Comparison of ENCODE assay signal across 1 cellular context in the genomic region with DNA sequence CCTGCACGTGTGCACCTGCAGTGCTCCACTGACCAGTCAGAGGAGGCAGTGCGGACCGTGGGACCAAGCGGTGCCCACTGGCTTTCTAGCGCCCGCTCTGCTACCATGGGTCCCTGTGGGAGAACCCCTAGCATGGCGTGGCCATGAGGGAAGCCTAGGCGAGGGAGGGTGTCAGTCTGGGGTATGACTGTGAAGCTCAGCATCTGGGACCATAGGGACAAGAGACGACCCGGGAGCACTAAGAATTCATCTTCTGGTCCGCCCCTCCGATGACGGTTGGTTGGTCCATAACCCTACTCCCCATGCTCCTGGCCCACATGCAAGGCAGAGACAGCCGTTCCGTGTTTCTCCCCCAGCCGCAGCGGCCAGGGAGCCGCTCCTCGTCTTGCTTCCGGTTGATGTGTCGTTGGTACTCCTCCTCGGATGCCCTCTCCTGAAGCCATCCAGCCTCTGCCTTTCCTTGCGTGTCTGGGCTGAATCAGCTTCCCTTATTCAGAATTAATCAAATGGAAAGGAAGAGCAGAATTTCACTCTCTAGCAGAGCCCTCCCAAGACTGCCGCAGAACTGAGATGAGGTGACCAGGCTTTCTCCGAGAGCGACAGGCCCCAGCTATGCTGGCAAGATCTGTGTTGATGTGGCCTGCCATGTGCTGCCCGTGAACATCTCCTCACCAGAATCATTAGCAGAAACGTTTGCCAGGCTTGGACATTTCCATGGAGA.
TF ChIP-seq lines count a peak whose summit lies in the region.

No MANE protein-coding gene starts in this region.

TF ChIP-seq in HepG2, 621 proteins besides CTCF, POLR2A, EP300 and RAD21 (continued from another document and continues in another):
- TF ChIP-seq, protein P1, sequence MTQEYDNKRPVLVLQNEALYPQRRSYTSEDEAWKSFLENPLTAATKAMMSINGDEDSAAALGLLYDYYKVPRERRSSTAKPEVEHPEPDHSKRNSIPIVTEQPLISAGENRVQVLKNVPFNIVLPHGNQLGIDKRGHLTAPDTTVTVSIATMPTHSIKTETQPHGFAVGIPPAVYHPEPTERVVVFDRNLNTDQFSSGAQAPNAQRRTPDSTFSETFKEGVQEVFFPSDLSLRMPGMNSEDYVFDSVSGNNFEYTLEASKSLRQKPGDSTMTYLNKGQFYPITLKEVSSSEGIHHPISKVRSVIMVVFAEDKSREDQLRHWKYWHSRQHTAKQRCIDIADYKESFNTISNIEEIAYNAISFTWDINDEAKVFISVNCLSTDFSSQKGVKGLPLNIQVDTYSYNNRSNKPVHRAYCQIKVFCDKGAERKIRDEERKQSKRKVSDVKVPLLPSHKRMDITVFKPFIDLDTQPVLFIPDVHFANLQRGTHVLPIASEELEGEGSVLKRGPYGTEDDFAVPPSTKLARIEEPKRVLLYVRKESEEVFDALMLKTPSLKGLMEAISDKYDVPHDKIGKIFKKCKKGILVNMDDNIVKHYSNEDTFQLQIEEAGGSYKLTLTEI (CRISPR knock-in tag; conservative IDR thresholded peaks at IDR 0.05), result no peak
- TF ChIP-seq ZNF558 (CRISPR knock-in tag; IDR thresholded peaks at IDR 0.05; ENCODE audit: borderline replicate concordance), result no peak
- TF ChIP-seq MIXL1 (CRISPR knock-in tag; IDR thresholded peaks at IDR 0.05), result no peak
- no peak for TF ChIP-seq ZNF572 (CRISPR knock-in tag; IDR thresholded peaks at IDR 0.05)
- no peak for TF ChIP-seq ZSCAN20 (CRISPR knock-in tag; IDR thresholded peaks at IDR 0.05; ENCODE audit: borderline replicate concordance)
- TF ChIP-seq U2AF2 (IDR thresholded peaks at IDR 0.05; ENCODE audit: low read depth, low read length), result no peak
- no peak for TF ChIP-seq RXRA (CRISPR knock-in tag; IDR thresholded peaks at IDR 0.05)
- TF ChIP-seq ZNF547 (CRISPR knock-in tag; IDR thresholded peaks at IDR 0.05), result 0 out of 2 replicates have a peak, but pooled peaks have one; percentile 3
- TF ChIP-seq RCOR2 (CRISPR knock-in tag; IDR thresholded peaks at IDR 0.05), result no peak
- no peak for TF ChIP-seq ZNF24 (IDR thresholded peaks at IDR 0.05)
- TF ChIP-seq, protein P2, sequence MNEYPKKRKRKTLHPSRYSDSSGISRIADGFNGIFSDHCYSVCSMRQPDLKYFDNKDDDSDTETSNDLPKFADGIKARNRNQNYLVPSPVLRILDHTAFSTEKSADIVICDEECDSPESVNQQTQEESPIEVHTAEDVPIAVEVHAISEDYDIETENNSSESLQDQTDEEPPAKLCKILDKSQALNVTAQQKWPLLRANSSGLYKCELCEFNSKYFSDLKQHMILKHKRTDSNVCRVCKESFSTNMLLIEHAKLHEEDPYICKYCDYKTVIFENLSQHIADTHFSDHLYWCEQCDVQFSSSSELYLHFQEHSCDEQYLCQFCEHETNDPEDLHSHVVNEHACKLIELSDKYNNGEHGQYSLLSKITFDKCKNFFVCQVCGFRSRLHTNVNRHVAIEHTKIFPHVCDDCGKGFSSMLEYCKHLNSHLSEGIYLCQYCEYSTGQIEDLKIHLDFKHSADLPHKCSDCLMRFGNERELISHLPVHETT (CRISPR knock-in tag; conservative IDR thresholded peaks at IDR 0.05), result no peak
- TF ChIP-seq, protein P3, sequence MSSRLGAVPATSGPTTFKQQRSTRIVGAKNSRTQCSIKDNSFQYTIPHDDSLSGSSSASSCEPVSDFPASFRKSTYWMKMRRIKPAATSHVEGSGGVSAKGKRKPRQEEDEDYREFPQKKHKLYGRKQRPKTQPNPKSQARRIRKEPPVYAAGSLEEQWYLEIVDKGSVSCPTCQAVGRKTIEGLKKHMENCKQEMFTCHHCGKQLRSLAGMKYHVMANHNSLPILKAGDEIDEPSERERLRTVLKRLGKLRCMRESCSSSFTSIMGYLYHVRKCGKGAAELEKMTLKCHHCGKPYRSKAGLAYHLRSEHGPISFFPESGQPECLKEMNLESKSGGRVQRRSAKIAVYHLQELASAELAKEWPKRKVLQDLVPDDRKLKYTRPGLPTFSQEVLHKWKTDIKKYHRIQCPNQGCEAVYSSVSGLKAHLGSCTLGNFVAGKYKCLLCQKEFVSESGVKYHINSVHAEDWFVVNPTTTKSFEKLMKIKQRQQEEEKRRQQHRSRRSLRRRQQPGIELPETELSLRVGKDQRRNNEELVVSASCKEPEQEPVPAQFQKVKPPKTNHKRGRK (CRISPR knock-in tag; IDR thresholded peaks at IDR 0.05), result 0 out of 2 replicates have a peak, but pooled peaks have one; percentile 58
- TF ChIP-seq, protein P4, sequence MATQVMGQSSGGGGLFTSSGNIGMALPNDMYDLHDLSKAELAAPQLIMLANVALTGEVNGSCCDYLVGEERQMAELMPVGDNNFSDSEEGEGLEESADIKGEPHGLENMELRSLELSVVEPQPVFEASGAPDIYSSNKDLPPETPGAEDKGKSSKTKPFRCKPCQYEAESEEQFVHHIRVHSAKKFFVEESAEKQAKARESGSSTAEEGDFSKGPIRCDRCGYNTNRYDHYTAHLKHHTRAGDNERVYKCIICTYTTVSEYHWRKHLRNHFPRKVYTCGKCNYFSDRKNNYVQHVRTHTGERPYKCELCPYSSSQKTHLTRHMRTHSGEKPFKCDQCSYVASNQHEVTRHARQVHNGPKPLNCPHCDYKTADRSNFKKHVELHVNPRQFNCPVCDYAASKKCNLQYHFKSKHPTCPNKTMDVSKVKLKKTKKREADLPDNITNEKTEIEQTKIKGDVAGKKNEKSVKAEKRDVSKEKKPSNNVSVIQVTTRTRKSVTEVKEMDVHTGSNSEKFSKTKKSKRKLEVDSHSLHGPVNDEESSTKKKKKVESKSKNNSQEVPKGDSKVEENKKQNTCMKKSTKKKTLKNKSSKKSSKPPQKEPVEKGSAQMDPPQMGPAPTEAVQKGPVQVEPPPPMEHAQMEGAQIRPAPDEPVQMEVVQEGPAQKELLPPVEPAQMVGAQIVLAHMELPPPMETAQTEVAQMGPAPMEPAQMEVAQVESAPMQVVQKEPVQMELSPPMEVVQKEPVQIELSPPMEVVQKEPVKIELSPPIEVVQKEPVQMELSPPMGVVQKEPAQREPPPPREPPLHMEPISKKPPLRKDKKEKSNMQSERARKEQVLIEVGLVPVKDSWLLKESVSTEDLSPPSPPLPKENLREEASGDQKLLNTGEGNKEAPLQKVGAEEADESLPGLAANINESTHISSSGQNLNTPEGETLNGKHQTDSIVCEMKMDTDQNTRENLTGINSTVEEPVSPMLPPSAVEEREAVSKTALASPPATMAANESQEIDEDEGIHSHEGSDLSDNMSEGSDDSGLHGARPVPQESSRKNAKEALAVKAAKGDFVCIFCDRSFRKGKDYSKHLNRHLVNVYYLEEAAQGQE (IDR thresholded peaks at IDR 0.05; ENCODE audit: borderline replicate concordance in 1 of 2, low read depth in 1 of 2, low read length in 2 of 2), result no peak
- no peak for TF ChIP-seq TCF7 (IDR thresholded peaks at IDR 0.05; ENCODE audit: low read depth)
- no peak for TF ChIP-seq XBP1 (CRISPR knock-in tag; IDR thresholded peaks at IDR 0.05)
- TF ChIP-seq GABPB1 (CRISPR knock-in tag; IDR thresholded peaks at IDR 0.05), result no peak; the same call in 1 of the 2 replicates
- TF ChIP-seq MEIS2 (CRISPR knock-in tag; IDR thresholded peaks at IDR 0.05), result no peak
- TF ChIP-seq RBM22 (optimal IDR thresholded peaks at IDR 0.05; ENCODE audit: low read length), result peak; percentile 73
- TF ChIP-seq ZFP82 (CRISPR knock-in tag; IDR thresholded peaks at IDR 0.05; ENCODE audit: borderline replicate concordance), result no peak
- TF ChIP-seq FOXP1 (IDR thresholded peaks at IDR 0.05), result no peak
- no peak for TF ChIP-seq FOXP1 (CRISPR knock-in tag; IDR thresholded peaks at IDR 0.05)
- TF ChIP-seq FOXM1 (CRISPR knock-in tag; IDR thresholded peaks at IDR 0.05), result no peak
- no peak for TF ChIP-seq TBX3 (IDR thresholded peaks at IDR 0.05; ENCODE audit: borderline replicate concordance)
- TF ChIP-seq NCOA2 (CRISPR knock-in tag; IDR thresholded peaks at IDR 0.05), result no peak
- TF ChIP-seq NR2F1 (CRISPR knock-in tag; IDR thresholded peaks at IDR 0.05), result no peak
- no peak for TF ChIP-seq HNRNPK (IDR thresholded peaks at IDR 0.05; ENCODE audit: low read depth, low read length, poor library complexity, severe bottlenecking)
- no peak; the same call in 1 of the 2 replicates for TF ChIP-seq POLR2G (IDR thresholded peaks at IDR 0.05; ENCODE audit: low read depth, low read length)
- no peak for TF ChIP-seq ZNF468 (CRISPR knock-in tag; IDR thresholded peaks at IDR 0.05)
- TF ChIP-seq ZNF713 (CRISPR knock-in tag; IDR thresholded peaks at IDR 0.05), result no peak
- no peak for TF ChIP-seq ZKSCAN1 (IDR thresholded peaks at IDR 0.05; ENCODE audit: low read length)
- peak; percentile 50; the same call in 1 of the 2 replicates for TF ChIP-seq ZNF788 (CRISPR knock-in tag; IDR thresholded peaks at IDR 0.05; ENCODE audit: borderline replicate concordance)
- no peak for TF ChIP-seq ZNF879 (CRISPR knock-in tag; IDR thresholded peaks at IDR 0.05)
- TF ChIP-seq ATF7 (IDR thresholded peaks at IDR 0.05), result no peak
- no peak for TF ChIP-seq ATF7 (CRISPR knock-in tag; IDR thresholded peaks at IDR 0.05)
- TF ChIP-seq, protein P5, sequence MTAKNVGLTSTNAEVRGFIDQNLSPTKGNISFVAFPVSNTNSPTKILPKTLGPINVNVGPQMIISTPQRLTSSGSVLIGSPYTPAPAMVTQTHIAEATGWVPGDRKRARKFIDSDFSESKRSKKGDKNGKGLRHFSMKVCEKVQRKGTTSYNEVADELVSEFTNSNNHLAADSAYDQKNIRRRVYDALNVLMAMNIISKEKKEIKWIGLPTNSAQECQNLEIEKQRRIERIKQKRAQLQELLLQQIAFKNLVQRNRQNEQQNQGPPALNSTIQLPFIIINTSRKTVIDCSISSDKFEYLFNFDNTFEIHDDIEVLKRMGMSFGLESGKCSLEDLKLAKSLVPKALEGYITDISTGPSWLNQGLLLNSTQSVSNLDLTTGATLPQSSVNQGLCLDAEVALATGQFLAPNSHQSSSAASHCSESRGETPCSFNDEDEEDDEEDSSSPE (CRISPR knock-in tag; IDR thresholded peaks at IDR 0.05), result no peak
- TF ChIP-seq ZNF7 (CRISPR knock-in tag; IDR thresholded peaks at IDR 0.05), result no peak
- TF ChIP-seq, protein P6, sequence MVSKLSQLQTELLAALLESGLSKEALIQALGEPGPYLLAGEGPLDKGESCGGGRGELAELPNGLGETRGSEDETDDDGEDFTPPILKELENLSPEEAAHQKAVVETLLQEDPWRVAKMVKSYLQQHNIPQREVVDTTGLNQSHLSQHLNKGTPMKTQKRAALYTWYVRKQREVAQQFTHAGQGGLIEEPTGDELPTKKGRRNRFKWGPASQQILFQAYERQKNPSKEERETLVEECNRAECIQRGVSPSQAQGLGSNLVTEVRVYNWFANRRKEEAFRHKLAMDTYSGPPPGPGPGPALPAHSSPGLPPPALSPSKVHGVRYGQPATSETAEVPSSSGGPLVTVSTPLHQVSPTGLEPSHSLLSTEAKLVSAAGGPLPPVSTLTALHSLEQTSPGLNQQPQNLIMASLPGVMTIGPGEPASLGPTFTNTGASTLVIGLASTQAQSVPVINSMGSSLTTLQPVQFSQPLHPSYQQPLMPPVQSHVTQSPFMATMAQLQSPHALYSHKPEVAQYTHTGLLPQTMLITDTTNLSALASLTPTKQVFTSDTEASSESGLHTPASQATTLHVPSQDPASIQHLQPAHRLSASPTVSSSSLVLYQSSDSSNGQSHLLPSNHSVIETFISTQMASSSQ (IDR thresholded peaks at IDR 0.05; ENCODE audit: low read depth), result no peak
- TF ChIP-seq, protein P6 (CRISPR knock-in tag; IDR thresholded peaks at IDR 0.05; ENCODE audit: borderline replicate concordance), result no peak
- TF ChIP-seq HHEX (CRISPR knock-in tag; IDR thresholded peaks at IDR 0.05), result no peak
- no peak for TF ChIP-seq ZNF235 (CRISPR knock-in tag; IDR thresholded peaks at IDR 0.05; ENCODE audit: borderline replicate concordance)
- TF ChIP-seq, protein P7, sequence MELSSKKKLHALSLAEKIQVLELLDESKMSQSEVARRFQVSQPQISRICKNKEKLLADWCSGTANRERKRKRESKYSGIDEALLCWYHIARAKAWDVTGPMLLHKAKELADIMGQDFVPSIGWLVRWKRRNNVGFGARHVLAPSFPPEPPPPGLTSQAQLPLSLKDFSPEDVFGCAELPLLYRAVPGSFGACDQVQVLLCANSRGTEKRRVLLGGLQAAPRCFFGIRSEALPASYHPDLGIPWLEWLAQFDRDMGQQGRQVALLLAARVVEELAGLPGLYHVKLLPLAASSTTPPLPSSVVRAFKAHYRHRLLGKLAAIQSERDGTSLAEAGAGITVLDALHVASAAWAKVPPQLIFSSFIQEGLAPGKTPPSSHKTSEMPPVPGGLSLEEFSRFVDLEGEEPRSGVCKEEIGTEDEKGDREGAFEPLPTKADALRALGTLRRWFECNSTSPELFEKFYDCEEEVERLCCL (CRISPR knock-in tag; IDR thresholded peaks at IDR 0.05; ENCODE audit: borderline replicate concordance), result no peak; the same call in 1 of the 2 replicates
- TF ChIP-seq PHB2 (IDR thresholded peaks at IDR 0.05; ENCODE audit: partially characterized antibody), result no peak
- TF ChIP-seq MEF2D (CRISPR knock-in tag; IDR thresholded peaks at IDR 0.05), result no peak; the same call in none of the 2 replicates
- TF ChIP-seq ZMYM2 (CRISPR knock-in tag; IDR thresholded peaks at IDR 0.05), result no peak
- TF ChIP-seq REXO4 (CRISPR knock-in tag; IDR thresholded peaks at IDR 0.05; ENCODE audit: borderline replicate concordance), result no peak
- no peak for TF ChIP-seq ZNF549 (CRISPR knock-in tag; IDR thresholded peaks at IDR 0.05)
- 0 out of 2 replicates have a peak, but pooled peaks have one; percentile 32 for TF ChIP-seq ZNF780A (CRISPR knock-in tag; IDR thresholded peaks at IDR 0.05)
- TF ChIP-seq ZNF841 (CRISPR knock-in tag; IDR thresholded peaks at IDR 0.05; ENCODE audit: borderline replicate concordance), result no peak
- TF ChIP-seq KLF6 (CRISPR knock-in tag; IDR thresholded peaks at IDR 0.05), result no peak
- TF ChIP-seq NR2F2 (IDR thresholded peaks at IDR 0.05; ENCODE audit: borderline replicate concordance, low read depth), result no peak; the same call in 1 of the 2 replicates
- 0 out of 2 replicates have a peak, but pooled peaks have one; percentile 33 for TF ChIP-seq KMT2A (CRISPR knock-in tag; IDR thresholded peaks at IDR 0.05)
